24 cellular contexts compared by ENCODE assay signal in the genomic region with DNA sequence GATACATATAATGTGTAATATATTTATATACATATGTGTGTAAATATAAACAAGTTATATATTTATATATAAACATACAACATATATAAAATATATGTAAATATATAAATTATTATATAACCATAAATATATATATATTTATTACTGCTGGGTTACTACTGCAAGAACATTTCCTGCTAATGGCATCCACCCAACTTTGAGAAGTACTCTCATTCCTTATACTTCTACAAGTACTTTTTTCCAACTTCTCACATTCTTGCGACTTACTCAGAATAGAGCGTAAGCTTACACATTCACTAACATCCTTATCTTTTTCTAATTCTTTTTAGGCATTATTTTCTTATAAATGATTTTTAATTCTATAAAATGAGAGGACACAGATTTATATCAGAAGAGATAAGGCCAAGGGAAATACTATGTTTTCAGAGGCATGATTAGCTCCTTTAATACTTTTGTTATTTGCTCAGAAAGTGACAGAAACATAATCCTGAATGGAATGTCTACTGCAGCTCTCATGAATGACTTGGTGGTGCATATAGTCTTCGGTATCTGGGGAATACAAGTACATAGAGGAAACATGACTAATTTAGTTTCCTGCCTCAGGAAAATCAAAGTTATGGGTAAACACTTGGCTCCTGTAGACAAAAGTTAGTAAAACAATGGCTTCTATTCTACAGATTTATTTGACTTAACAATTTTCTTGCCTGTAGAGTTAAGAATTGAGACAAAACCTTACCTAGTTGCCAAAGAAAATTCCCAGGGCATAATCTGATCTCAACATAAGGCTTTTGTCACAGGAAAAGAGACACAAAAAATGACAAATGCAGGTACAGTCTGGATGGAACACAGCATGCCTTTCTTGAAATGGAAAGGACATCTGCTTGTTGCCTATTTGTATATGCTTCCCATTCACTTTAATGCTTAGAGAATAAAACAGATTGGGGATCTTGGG.
DNase-seq lines count a peak whose midpoint lies in the region; ATAC-seq, FAIRE-seq and TF ChIP-seq lines count a peak whose summit lies in the region.
"Had no signal": no experiment of that assay in that cellular context is flagged by ENCODE, and none has a peak within 500 bp of the region (broad histone marks: within the 10 kb centered on the region; RNA-seq: fewer than 3 reads in every experiment).

No MANE protein-coding gene starts in this region.

- H3K9me2 ChIP-seq in GM23248 (ENCODE audit: insufficient read depth) = no peaks in the 10 kb centered on the region

- no peaks in the 10 kb centered on the region for H4K20me1 ChIP-seq in GM23248 (ENCODE audit: insufficient read depth)

- H3K9me3 ChIP-seq in GM23248 (ENCODE audit: low read depth) = no peaks in the 10 kb centered on the region
- H3K9me3 ChIP-seq: adrenal gland, sigmoid colon, upper lobe of right lung had no signal

- no peak for ATAC-seq in HG02759 (IDR thresholded peaks at IDR 0.05; ENCODE audit: unreplicated experiment)
- ATAC-seq: CD8-positive, alpha-beta T cell; K562; upper lobe of right lung had no signal

- in situ Hi-C loops in GM23248 (cut with MboI) = no loop called here

- H3K9ac ChIP-seq in GM23248 = no peak overlapping the region

- intact Hi-C loops in activated CD4-positive, alpha-beta T cell treated with anti-CD3 and anti-CD28 coated beads, Interleukin-2, amount 10 ng/mL, durations not matched to agents 24 days and 14 days (cut with micrococcal nuclease) = no loop called here

- H3K27ac ChIP-seq in GM23248 = no peak overlapping the region
- H3K27ac ChIP-seq: adrenal gland, HL-60, sigmoid colon, upper lobe of right lung had no signal

- TF ChIP-seq CTCF in osteocyte (IDR thresholded peaks at IDR 0.05) = no peak

- WGBS in GM23248 (ENCODE audit: low coverage in 1 of 2, low lambda C conversion rate in 2 of 2, missing lambda C conversion rate in 2 of 2), 2 experiments = 78% methylated on average over 3 of the region's 3 CpGs

- DNase-seq in GM23248 (peak; percentile 2), astrocyte of the hippocampus (ENCODE audit: low read depth, low spot score) (peak; percentile 15), iris pigment epithelial cell (ENCODE audit: low read depth) (peak; percentile 30), osteocyte (ENCODE audit: extremely low spot score, unreplicated experiment) (no peak)
- DNase-seq in activated naive CD4-positive, alpha-beta T cell treated with anti-CD3 and anti-CD28 coated beads, Interleukin-2, amount 50 U/mL, for 16 hours = no peak
- DNase-seq in activated CD4-positive, alpha-beta T cell treated with anti-CD3 and anti-CD28 coated beads, Interleukin-2, amount 10 ng/mL, durations not matched to agents 24 days and 14 days = no peak
- DNase-seq: ACHN; activated CD8-positive, alpha-beta memory T cell treated with anti-CD3 and anti-CD28 coated beads, Interleukin-2, amount 50 U/mL, for 4 hours; activated effector memory CD4-positive, alpha-beta T cell treated with anti-CD3 and anti-CD28 coated beads, Interleukin-2, amount 50 U/mL, for 16 hours; adrenal gland; CD8-positive, alpha-beta T cell; DMS79 treated with DMSO at 0.1 percent for 48 hours; endodermal cell; NCI-H2029 treated with DMSO at 0.1 percent for 48 hours; occipital lobe; sigmoid colon; stimulated activated CD4-positive, alpha-beta T cell treated with anti-CD3 and anti-CD28 coated beads, Interleukin-2, amount 100 ng/mL, for 48 hours; T-helper 9 cell; upper lobe of right lung had no signal

- FAIRE-seq in A204.1 (lab: Jason Lieb, UNC) = peak; percentile 95
- FAIRE-seq: H1, K562 had no signal

- no peak overlapping the region for H3K4me3 Mint-ChIP-seq in osteocyte (ENCODE audit: unreplicated experiment)
- no peak overlapping the region for H3K4me3 Mint-ChIP-seq in activated CD4-positive, alpha-beta T cell treated with anti-CD3 and anti-CD28 coated beads, Interleukin-2, amount 10 ng/mL, durations not matched to agents 24 days and 14 days
- H3K4me3 Mint-ChIP-seq: CD8-positive, alpha-beta T cell; endodermal cell had no signal

- no peaks in the 10 kb centered on the region for H3F3A ChIP-seq in GM23248 (ENCODE audit: insufficient read depth)

- H3K27me3 ChIP-seq in GM23248 (replicated peaks; ENCODE audit: insufficient read depth) = no peaks in the 10 kb centered on the region
- H3K27me3 ChIP-seq: adrenal gland, sigmoid colon, upper lobe of right lung had no signal

- no peak overlapping the region for H3K4me2 ChIP-seq in GM23248 (ENCODE audit: unreplicated experiment)

- H3K27me3 Mint-ChIP-seq in osteocyte (ENCODE audit: unreplicated experiment) = no peaks in the 10 kb centered on the region
- no peaks in the 10 kb centered on the region for H3K27me3 Mint-ChIP-seq in activated CD4-positive, alpha-beta T cell treated with anti-CD3 and anti-CD28 coated beads, Interleukin-2, amount 10 ng/mL, durations not matched to agents 24 days and 14 days

- no peak overlapping the region for H2AFZ ChIP-seq in GM23248

- H3K4me1 Mint-ChIP-seq in osteocyte (ENCODE audit: unreplicated experiment) = no peaks in the 10 kb centered on the region
- H3K4me1 Mint-ChIP-seq in activated CD4-positive, alpha-beta T cell treated with anti-CD3 and anti-CD28 coated beads, Interleukin-2, amount 10 ng/mL, durations not matched to agents 24 days and 14 days = no peaks in the 10 kb centered on the region

- no peaks in the 10 kb centered on the region for H3K4me1 ChIP-seq in GM23248 (ENCODE audit: insufficient read depth)
- H3K4me1 ChIP-seq: adrenal gland, sigmoid colon, upper lobe of right lung had no signal

- no peaks in the 10 kb centered on the region for H3K79me2 ChIP-seq in GM23248 (ENCODE audit: insufficient read depth)

- H3K36me3 ChIP-seq in GM23248 (ENCODE audit: low read depth) = no peaks in the 10 kb centered on the region
- H3K36me3 ChIP-seq: adrenal gland, sigmoid colon, upper lobe of right lung had no signal

- H3K9me3 Mint-ChIP-seq in osteocyte (ENCODE audit: unreplicated experiment) = peaks cover 15% of the 10 kb centered on the region
- H3K9me3 Mint-ChIP-seq in activated CD4-positive, alpha-beta T cell treated with anti-CD3 and anti-CD28 coated beads, Interleukin-2, amount 10 ng/mL, durations not matched to agents 24 days and 14 days = no peaks in the 10 kb centered on the region
- H3K9me3 Mint-ChIP-seq: CD8-positive, alpha-beta T cell had no signal

- H3K27ac Mint-ChIP-seq in osteocyte (ENCODE audit: unreplicated experiment) = no peak overlapping the region
- no peak overlapping the region for H3K27ac Mint-ChIP-seq in activated CD4-positive, alpha-beta T cell treated with anti-CD3 and anti-CD28 coated beads, Interleukin-2, amount 10 ng/mL, durations not matched to agents 24 days and 14 days
- H3K27ac Mint-ChIP-seq: CD8-positive, alpha-beta T cell; endodermal cell had no signal

- H3K36me3 Mint-ChIP-seq in osteocyte (ENCODE audit: unreplicated experiment) = no peaks in the 10 kb centered on the region
- no peaks in the 10 kb centered on the region for H3K36me3 Mint-ChIP-seq in activated CD4-positive, alpha-beta T cell treated with anti-CD3 and anti-CD28 coated beads, Interleukin-2, amount 10 ng/mL, durations not matched to agents 24 days and 14 days (ENCODE audit: low read depth)
- H3K36me3 Mint-ChIP-seq: CD8-positive, alpha-beta T cell had no signal

- no peak overlapping the region for H3K4me3 ChIP-seq in GM23248
- H3K4me3 ChIP-seq: adrenal gland, K562, sigmoid colon, upper lobe of right lung had no signal

Comparison
In these comparisons a context has a peak if more than half of its experiments do, and no peak if none do; other contexts are left out.
1. DNase-seq: peak in GM23248 (single experiment), astrocyte of the hippocampus (single experiment) and iris pigment epithelial cell (single experiment); none in activated naive CD4-positive, alpha-beta T cell treated with anti-CD3 and anti-CD28 coated beads, Interleukin-2, amount 50 U/mL, for 16 hours (single experiment), osteocyte (single experiment) and activated CD4-positive, alpha-beta T cell treated with anti-CD3 and anti-CD28 coated beads, Interleukin-2, amount 10 ng/mL, durations not matched to agents 24 days and 14 days (single experiment).